Comparison of ENCODE assay signal across 8 cellular contexts in the genomic region with DNA sequence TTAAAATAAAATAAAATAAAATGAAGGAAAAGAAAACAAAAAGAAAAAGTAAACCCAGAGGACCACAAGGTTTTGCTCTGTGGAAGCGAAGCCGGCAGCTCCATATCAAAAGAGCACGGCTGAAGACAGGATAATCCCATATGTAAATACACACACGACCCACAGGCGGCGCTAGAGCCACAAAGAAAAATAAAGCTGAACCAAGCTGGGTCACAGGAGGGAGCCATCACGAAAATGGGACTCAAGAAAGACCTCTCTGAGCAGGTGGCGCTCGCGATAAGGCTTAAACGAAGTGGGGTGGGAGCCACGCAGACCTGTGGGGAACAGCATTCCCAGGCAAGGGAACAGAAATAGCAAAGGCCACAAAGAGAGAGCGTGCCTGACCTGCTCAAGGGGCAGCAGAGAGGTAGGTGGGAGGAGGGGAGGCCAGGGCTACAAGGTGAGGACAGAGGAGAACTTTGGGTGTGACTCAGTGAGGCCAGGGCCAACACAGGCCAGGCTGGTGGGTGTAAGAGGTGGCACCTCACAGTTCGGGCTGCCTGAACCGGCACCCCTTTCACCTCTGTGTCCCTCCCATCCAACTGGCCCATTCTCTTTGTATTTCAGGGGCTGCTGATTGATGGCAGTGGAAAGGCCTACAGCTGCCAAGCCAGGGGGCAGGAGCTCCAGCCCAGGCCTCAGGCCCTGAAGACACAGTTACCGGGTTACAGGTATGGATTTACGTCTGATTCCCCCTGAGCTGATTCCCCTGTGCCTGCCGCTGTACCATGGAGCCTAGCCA. TPM values are rescaled to one million over a fixed set of nuclear protein-coding genes. Genes with fewer than 3 reads are reported as not detected.
DNase-seq lines count a peak whose midpoint lies in the region; ATAC-seq, FAIRE-seq and TF ChIP-seq lines count a peak whose summit lies in the region.

No MANE protein-coding gene starts in this region.

- H3K18ac ChIP-seq in neuronal stem cell (ENCODE audit: low read length): no peak overlapping the region

- H3K27me3 ChIP-seq in PC-3 (ENCODE audit: low read length) (no peaks in the 10 kb centered on the region), neuronal stem cell (ENCODE audit: control insufficient read depth in 3 of 3, insufficient read depth in 3 of 3, low read depth in 1 of 3, low read length in 3 of 3) (no peaks in the 10 kb centered on the region), thoracic aorta (replicated peaks; ENCODE audit: insufficient read depth) (no peaks in the 10 kb centered on the region)

- POLR2A ChIA-PET in PC-3 (lab: Charles Lee; ENCODE audit: unreplicated experiment): interaction anchor here (0.6 kb wide), 1 partner anchor 28 kb away, joined by 3 read pairs; no protein-coding TSS in a partner anchor

- TF ChIP-seq CTCF in D721Med (IDR thresholded peaks at IDR 0.05; ENCODE audit: insufficient read depth, missing control alignments) (peak; percentile 78), PC-3 (conservative IDR thresholded peaks at IDR 0.05; ENCODE audit: low read depth, low read length) (peak; percentile 99), thoracic aorta (IDR thresholded peaks at IDR 0.05) (peak; percentile 90)

- no peak overlapping the region for H4K91ac ChIP-seq in neuronal stem cell (ENCODE audit: low read depth, low read length, poor library complexity)

- DNase-seq in D721Med (ENCODE audit: insufficient read length, low spot score) (peak; percentile 53), PC-3 (peak; percentile 92), fibroblast of peridontal ligament (ENCODE audit: extremely low read depth) (peak; percentile 80), neuronal stem cell (ENCODE audit: low spot score) (peak; percentile 79), thoracic aorta (ENCODE audit: low spot score) (no peak)
- peak; percentile 45 for DNase-seq in activated T-cell treated with anti-CD3 and anti-CD28 coated beads, Interleukin-2, amount 50 U/mL, for 1 hour

- H3K4me3 ChIP-seq in PC-3 (ENCODE audit: low read length) (no peak overlapping the region), neuronal stem cell (ENCODE audit: low read length in 2 of 2) (no peak overlapping the region), thoracic aorta (no peak overlapping the region)

- H3K27ac ChIP-seq in KOPT-K1 (ENCODE audit: low read depth, low read length, poor library complexity, severe bottlenecking): peak overlapping the region; percentile 43
- H3K27ac ChIP-seq in PC-3 (ENCODE audit: low read length): no peak overlapping the region
- H3K27ac ChIP-seq in neuronal stem cell (replicated peaks; ENCODE audit: low read length): no peak overlapping the region
- H3K27ac ChIP-seq in thoracic aorta: peak overlapping the region; percentile 64 to 65

- no peak overlapping the region for H2BK5ac ChIP-seq in neuronal stem cell (ENCODE audit: low read length)

- no peak overlapping the region for H4K8ac ChIP-seq in neuronal stem cell (ENCODE audit: low read depth, low read length)

- CTCF ChIA-PET in PC-3 (lab: Charles Lee): interaction anchor here (0.5 to 2.1 kb wide), 18 partner anchors 10 to 374 kb away, joined by 3 to 64 read pairs (median 4); no protein-coding TSS in a partner anchor

- H3K9me3 ChIP-seq in KOPT-K1 (ENCODE audit: insufficient read depth, low read length, poor library complexity, severe bottlenecking) (peaks cover 18% of the 10 kb centered on the region), PC-3 (ENCODE audit: low read length) (peaks cover 7% of the 10 kb centered on the region; the same call in 1 of the 2 replicates), neuronal stem cell (replicated peaks in 1 of 2; ENCODE audit: control insufficient read depth in 2 of 2, insufficient read depth in 1 of 2, low read depth in 1 of 2, low read length in 2 of 2) (peaks cover 8 to 9% of the 10 kb centered on the region in 2 donors), thoracic aorta (no peaks in the 10 kb centered on the region)

- no peak overlapping the region for H2BK15ac ChIP-seq in neuronal stem cell (ENCODE audit: low read length)

- H3K79me2 ChIP-seq in PC-3 (ENCODE audit: low read length): no peaks in the 10 kb centered on the region

- H3K36me3 ChIP-seq in KOPT-K1 (ENCODE audit: insufficient read depth, low read length) (no peaks in the 10 kb centered on the region), PC-3 (ENCODE audit: low read depth, low read length) (no peaks in the 10 kb centered on the region), neuronal stem cell (replicated peaks in 1 of 2; ENCODE audit: control insufficient read depth in 2 of 2, insufficient read depth in 2 of 2, low read length in 2 of 2) (peaks cover 0 to 60% of the 10 kb centered on the region in 2 donors), thoracic aorta (peaks cover 89% of the 10 kb centered on the region)

- H3K23ac ChIP-seq in neuronal stem cell (ENCODE audit: low read depth, low read length, poor library complexity): no peak overlapping the region

- H3K4me2 ChIP-seq in PC-3 (ENCODE audit: low read length) (no peak overlapping the region; the same call in 1 of the 2 replicates), neuronal stem cell (ENCODE audit: insufficient read depth, low read length, poor library complexity, severe bottlenecking) (no peak overlapping the region)

- no peaks in the 10 kb centered on the region for H3K9me2 ChIP-seq in PC-3 (replicated peaks; ENCODE audit: low read length)

- peak; percentile 89 for ATAC-seq in PC-3
- peak; percentile 41 for ATAC-seq in thoracic aorta (ENCODE audit: insufficient number of reproducible peaks, low FRiP score, low read depth)
- no peak for ATAC-seq in GM21723 (IDR thresholded peaks at IDR 0.05; ENCODE audit: unreplicated experiment)

- BruUV-seq in PC-3 (replicated peaks; lab: Mats Ljungman, UMichigan): no TSS peak

- H2AFZ ChIP-seq in PC-3 (ENCODE audit: low read length): peak overlapping the region; percentile 18; the same call in 1 of the 2 replicates
- H2AFZ ChIP-seq in neuronal stem cell (ENCODE audit: low read length): no peak overlapping the region

- intact Hi-C loops in PC-3 (cut with micrococcal nuclease): loop anchor here (1.0 to 5.0 kb wide), 3 partner anchors 67 to 346 kb away; no protein-coding TSS in a partner anchor

- H3K4me1 ChIP-seq in PC-3 (ENCODE audit: insufficient read depth, low read length): no peaks in the 10 kb centered on the region
- H3K4me1 ChIP-seq in neuronal stem cell (ENCODE audit: control insufficient read depth in 2 of 2, insufficient read depth in 1 of 2, low read depth in 1 of 2, low read length in 2 of 2): peaks cover 4 to 5% of the 10 kb centered on the region in 2 donors
- H3K4me1 ChIP-seq in thoracic aorta (ENCODE audit: control insufficient read depth in 1 of 2, low read depth in 2 of 2): peaks cover 0 to 47% of the 10 kb centered on the region in 2 donors

- no peak overlapping the region for H2AK5ac ChIP-seq in neuronal stem cell (ENCODE audit: low read depth, low read length)

- H3K9ac ChIP-seq in PC-3 (ENCODE audit: low read length) (no peak overlapping the region), neuronal stem cell (ENCODE audit: low read depth, low read length, poor library complexity) (no peak overlapping the region)

- no peak overlapping the region for H3K14ac ChIP-seq in neuronal stem cell (ENCODE audit: low read length)

- H3F3A ChIP-seq in PC-3 (ENCODE audit: low read length, unreplicated experiment): no peaks in the 10 kb centered on the region

- no peak overlapping the region for H2BK120ac ChIP-seq in neuronal stem cell (ENCODE audit: low read depth, low read length)

- no peak for FAIRE-seq in D721Med (lab: Jason Lieb, UNC)

- no peaks in the 10 kb centered on the region for H3K79me1 ChIP-seq in neuronal stem cell (ENCODE audit: low read depth, low read length)

- H4K20me1 ChIP-seq in PC-3 (ENCODE audit: low read length): no peaks in the 10 kb centered on the region

- no peak overlapping the region for H3K4ac ChIP-seq in neuronal stem cell (ENCODE audit: low read length)

- no peak overlapping the region for H2BK12ac ChIP-seq in neuronal stem cell (ENCODE audit: low read length)

- WGBS in neuronal stem cell (ENCODE audit: extremely low coverage in 2 of 2, insufficient read length in 2 of 2, insufficient replicate concordance in 1 of 2), 2 donors: no CpG with 5 or more reads among the region's 18 CpGs

RNA-seq across cellular contexts. Expression of gene PTGIS, which starts 26.0 kb away (rescaled TPM):
- total RNA-seq in PC-3 (2014; rRNA removed) (0.18 TPM in 1 of 2 replicates, not detected in the other), thoracic aorta (100 to 1,000 TPM; 397 to 465 TPM)
- polyA plus RNA-seq in neuronal stem cell (2013, experiment 1 of 2): 46.9 TPM
- polyA plus RNA-seq in neuronal stem cell (2013, experiment 2 of 2): 49.5 TPM

RNA-seq across cellular contexts. Expression of gene KCNB1, which starts 59.5 kb away (rescaled TPM):
- 0.04 and 0.35 TPM in 2 replicates for total RNA-seq in PC-3 (2014; rRNA removed)
- 0.52 TPM for polyA plus RNA-seq in neuronal stem cell (2013, experiment 1 of 2)
- 0.51 TPM for polyA plus RNA-seq in neuronal stem cell (2013, experiment 2 of 2)
- 1 to 10 TPM; 1.4 to 2.3 TPM for total RNA-seq in thoracic aorta

Comparison
In these comparisons a context has a peak if more than half of its experiments do, and no peak if none do; other contexts are left out.
1. H3K27ac ChIP-seq: peak in KOPT-K1 (single experiment) and thoracic aorta (2 of 2); none in PC-3 (single experiment) and neuronal stem cell (single experiment).
2. RNA of gene PTGIS, which starts 26.0 kb away (total RNA-seq): 397 to 465 TPM in thoracic aorta; 0.18 TPM in PC-3; every median in the first group is over 100 times any median in the second.
3. Peak in every context shown above with its lines, with median percentiles within 50 percentile points of each other: CTCF ChIP-seq.